Comparison of ENCODE assay signal across 8 cellular contexts in the genomic region with DNA sequence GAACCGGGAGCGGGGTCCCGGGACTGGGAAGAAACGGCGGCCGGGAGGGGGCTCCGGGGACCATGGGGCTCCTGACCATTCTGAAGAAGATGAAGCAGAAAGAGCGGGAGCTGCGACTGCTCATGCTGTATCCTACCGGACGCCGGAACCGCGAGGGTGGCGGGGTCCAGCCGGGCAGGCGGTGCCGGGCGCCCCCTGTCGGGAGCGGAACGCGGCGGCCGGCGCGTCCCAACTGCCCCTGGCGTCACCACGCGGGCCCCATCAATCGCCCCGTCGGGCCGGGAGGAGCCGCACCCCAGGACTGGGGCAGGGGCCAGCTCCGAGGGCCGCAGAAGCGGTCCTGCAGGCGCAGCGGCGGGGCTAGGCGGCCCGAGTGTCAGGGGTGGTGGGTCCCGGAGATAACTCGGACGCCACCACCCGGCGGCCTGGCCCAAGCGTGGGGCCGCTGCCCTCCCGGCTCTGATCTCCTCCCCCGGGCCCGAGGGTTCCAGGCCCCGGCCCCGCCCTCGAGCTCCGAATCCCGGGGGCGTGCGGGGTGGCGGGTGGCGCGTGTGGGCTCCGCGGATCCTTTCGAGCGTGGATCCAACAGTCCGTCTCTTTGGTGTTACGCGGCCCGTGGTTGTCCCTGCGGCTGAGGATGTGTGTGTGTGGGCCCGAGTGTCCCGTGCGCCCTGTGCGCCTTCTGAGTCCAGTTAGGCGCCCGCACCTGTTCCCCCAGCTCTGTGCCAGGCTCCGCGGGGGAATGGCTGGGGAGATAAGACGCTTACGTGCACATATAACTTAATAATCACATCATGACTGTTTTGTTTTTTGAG. TPM values are rescaled to one million over a fixed set of nuclear protein-coding genes. Genes with fewer than 3 reads are reported as not detected.
DNase-seq lines count a peak whose midpoint lies in the region; ATAC-seq, FAIRE-seq and TF ChIP-seq lines count a peak whose summit lies in the region.

A gene (plus strand): TSS at position 15 of the 815 bp plus-strand sequence. CDS start 48 bp downstream, at position 63.

- H3K27me3 Mint-ChIP-seq in activated naive CD4-positive, alpha-beta T cell treated with anti-CD3 and anti-CD28 coated beads for 36 hours (ENCODE audit: low read depth): no peaks in the 10 kb centered on the region

- H2AFZ ChIP-seq in OCI-LY3 (ENCODE audit: low read depth, low read length): peak within 1 kb of the TSS; percentile 96

- H3K9ac ChIP-seq in OCI-LY3 (ENCODE audit: low read length) (peak within 1 kb of the TSS; percentile 98), rectal smooth muscle tissue (ENCODE audit: low read length) (peak within 1 kb of the TSS; percentile 59)

- H3K4me3 Mint-ChIP-seq in activated naive CD4-positive, alpha-beta T cell treated with anti-CD3 and anti-CD28 coated beads for 36 hours: peak within 1 kb of the TSS; percentile 90

- H3K27ac ChIP-seq in OCI-LY3 (ENCODE audit: low read length) (peak within 1 kb of the TSS; percentile 92), rectal smooth muscle tissue (ENCODE audit: low read depth, low read length) (peak within 1 kb of the TSS; percentile 98)

- peaks cover 12% of the 10 kb centered on the region for H3K4me1 ChIP-seq in OCI-LY3 (ENCODE audit: low read length)
- H3K4me1 ChIP-seq in rectal smooth muscle tissue (ENCODE audit: control insufficient read depth, insufficient read depth, low read length): peaks cover 8% of the 10 kb centered on the region

- peaks cover 30% of the 10 kb centered on the region for H3K79me2 ChIP-seq in OCI-LY3 (ENCODE audit: low read length)

- H3K27me3 ChIP-seq in OCI-LY3 (ENCODE audit: low read depth, low read length) (no peaks in the 10 kb centered on the region), rectal smooth muscle tissue (ENCODE audit: control insufficient read depth, insufficient read depth, low read length) (no peaks in the 10 kb centered on the region)

- ATAC-seq in HG02885 (IDR thresholded peaks at IDR 0.05; ENCODE audit: poor library complexity, unreplicated experiment) (peak; percentile 75), Right ventricle myocardium inferior (peak; percentile 83)

- peak within 1 kb of the TSS; percentile 89 for H3K4me2 ChIP-seq in OCI-LY3 (ENCODE audit: low read length)

- H3K36me3 ChIP-seq in OCI-LY3 (replicated peaks; ENCODE audit: low read depth, low read length) (peaks cover 24% of the 10 kb centered on the region), rectal smooth muscle tissue (ENCODE audit: control insufficient read depth, insufficient read depth, low read length) (peaks cover 4% of the 10 kb centered on the region)

- DNase-seq in AG09319 (ENCODE audit: extremely low read depth, low read depth) (no peak), GM18507 (ENCODE audit: extremely low spot score, insufficient read length, low read depth) (peak; percentile 78), Right ventricle myocardium inferior (ENCODE audit: missing footprints) (peak; percentile 77), pons (ENCODE audit: low spot score) (no peak)
- DNase-seq in activated naive CD4-positive, alpha-beta T cell treated with anti-CD3 and anti-CD28 coated beads for 36 hours: peak; percentile 36

- intact Hi-C loops in activated naive CD4-positive, alpha-beta T cell treated with anti-CD3 and anti-CD28 coated beads for 36 hours (cut with micrococcal nuclease): loop anchor here (1.0 to 5.0 kb wide), 6 partner anchors 27 to 248 kb away; a partner anchor contains a TSS
- intact Hi-C loops in Right ventricle myocardium inferior (cut with DNase I): loop anchor here (2.0 to 5.0 kb wide), 4 partner anchors 96 to 168 kb away; a partner anchor contains a TSS

- no peaks in the 10 kb centered on the region for H3K9me3 Mint-ChIP-seq in activated naive CD4-positive, alpha-beta T cell treated with anti-CD3 and anti-CD28 coated beads for 36 hours

- no peaks in the 10 kb centered on the region for H4K20me1 ChIP-seq in OCI-LY3 (ENCODE audit: insufficient read depth, low read length)

- H3K9me3 ChIP-seq in OCI-LY3 (ENCODE audit: insufficient read depth, low read length): no peaks in the 10 kb centered on the region

- CTCF ChIA-PET in activated naive CD4-positive, alpha-beta T cell treated with anti-CD3 and anti-CD28 coated beads for 36 hours (lab: Charles Lee): interaction anchor here (0.6 to 3.8 kb wide), 15 partner anchors 11 to 248 kb away, joined by 3 to 22 read pairs (median 4); a partner anchor contains a TSS

- TF ChIP-seq CTCF in AG09319 (IDR thresholded peaks at IDR 0.05; ENCODE audit: low read depth, low read length): peak; percentile 30
- peak; percentile 71 for TF ChIP-seq CTCF in OCI-LY3 (IDR thresholded peaks at IDR 0.05; ENCODE audit: low read depth, low read length)

- peak within 1 kb of the TSS; percentile 96 for H3K27ac Mint-ChIP-seq in activated naive CD4-positive, alpha-beta T cell treated with anti-CD3 and anti-CD28 coated beads for 36 hours

- peaks cover 27% of the 10 kb centered on the region for H3K4me1 Mint-ChIP-seq in activated naive CD4-positive, alpha-beta T cell treated with anti-CD3 and anti-CD28 coated beads for 36 hours (ENCODE audit: low read depth)

- peak; percentile 9 for FAIRE-seq in GM18507 (lab: Jason Lieb, UNC)

- H3K4me3 ChIP-seq in OCI-LY3 (ENCODE audit: low read length) (peak within 1 kb of the TSS; percentile 88), rectal smooth muscle tissue (ENCODE audit: low read length) (peak within 1 kb of the TSS; percentile 94)

- peaks cover 9% of the 10 kb centered on the region for H3K36me3 Mint-ChIP-seq in activated naive CD4-positive, alpha-beta T cell treated with anti-CD3 and anti-CD28 coated beads for 36 hours (ENCODE audit: low read depth)

RNA-seq across cellular contexts. Expression of the gene that starts here (rescaled TPM):
- 100 to 1,000 TPM; 134 to 135 TPM for total RNA-seq in activated naive CD4-positive, alpha-beta T cell treated with anti-CD3 and anti-CD28 coated beads for 36 hours
- total RNA-seq in Right ventricle myocardium inferior: 131 TPM

Comparison
In these comparisons a context has a peak if more than half of its experiments do, and no peak if none do; other contexts are left out.
1. DNase-seq: peak in GM18507 (single experiment), activated naive CD4-positive, alpha-beta T cell treated with anti-CD3 and anti-CD28 coated beads for 36 hours (single experiment) and Right ventricle myocardium inferior (single experiment); none in AG09319 (single experiment) and pons (single experiment).